In the genomic region with DNA sequence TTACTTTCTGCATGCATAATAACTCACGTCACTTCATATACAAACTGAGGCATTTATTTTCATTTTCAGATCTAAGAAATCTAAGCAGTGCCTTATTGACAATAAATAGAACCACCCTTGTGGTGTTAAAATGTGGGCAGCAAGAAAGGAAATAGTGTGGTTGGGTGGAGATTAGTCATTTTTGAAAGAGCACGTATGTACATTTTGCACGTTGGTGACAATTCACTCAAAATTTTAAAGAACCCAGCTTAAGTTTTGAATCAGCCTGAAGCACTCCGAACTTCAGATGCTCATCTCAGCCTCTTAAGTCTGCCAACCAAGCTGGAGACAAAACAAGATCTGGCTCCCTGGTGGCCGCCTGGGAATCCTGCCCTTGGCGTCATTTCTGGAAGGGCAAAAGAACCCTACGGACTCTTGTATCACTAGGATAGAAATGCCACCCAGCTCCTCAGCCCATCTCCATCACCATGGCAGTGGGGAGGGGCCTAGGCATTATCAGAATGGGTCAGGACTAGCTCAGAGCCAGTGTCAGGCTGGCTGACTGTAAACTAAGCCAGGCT, we compare ENCODE assay signal across 8 cellular contexts.
DNase-seq lines count a peak whose midpoint lies in the region; ATAC-seq, FAIRE-seq and TF ChIP-seq lines count a peak whose summit lies in the region.

No MANE protein-coding gene starts in this region.

- H2AFZ ChIP-seq in keratinocyte (ENCODE audit: control insufficient read depth, low read length), result peak overlapping the region; percentile 36
- H2AFZ ChIP-seq in smooth muscle cell (ENCODE audit: low read depth), result no peak overlapping the region

- peaks cover under 1% of the 10 kb centered on the region for H3K9me3 ChIP-seq in keratinocyte (ENCODE audit: control insufficient read depth, low read depth, low read length)
- H3K9me3 ChIP-seq in Peyer's patch, result no peaks in the 10 kb centered on the region
- no peaks in the 10 kb centered on the region for H3K9me3 ChIP-seq in smooth muscle cell (replicated peaks; ENCODE audit: low read depth)

- H3K9me1 ChIP-seq in keratinocyte (ENCODE audit: control insufficient read depth, extremely low read depth, insufficient read depth, low read length), result no peaks in the 10 kb centered on the region

- H3K9me3 Mint-ChIP-seq in activated CD4-positive, alpha-beta T cell treated with anti-CD3 and anti-CD28 coated beads, Interleukin-2, amount 10 ng/mL, durations not matched to agents 7 days and 5 days, result peaks cover 44% of the 10 kb centered on the region

- H3K9ac ChIP-seq in keratinocyte (ENCODE audit: control insufficient read depth, extremely low read depth, insufficient read depth, low read length) (no peak overlapping the region), smooth muscle cell (ENCODE audit: low read depth) (no peak overlapping the region)

- H3K36me3 ChIP-seq in keratinocyte (ENCODE audit: control insufficient read depth in 2 of 2, extremely low read depth in 1 of 2, insufficient read depth in 2 of 2, low read length in 2 of 2), result no peaks in the 10 kb centered on the region
- no peaks in the 10 kb centered on the region for H3K36me3 ChIP-seq in Peyer's patch
- H3K36me3 ChIP-seq in smooth muscle cell (ENCODE audit: low read depth), result no peaks in the 10 kb centered on the region

- no peaks in the 10 kb centered on the region for H3K27me3 Mint-ChIP-seq in activated CD4-positive, alpha-beta T cell treated with anti-CD3 and anti-CD28 coated beads, Interleukin-2, amount 10 ng/mL, durations not matched to agents 7 days and 5 days

- 78% methylated on average over 7 of the region's 7 CpGs for WGBS in smooth muscle cell (ENCODE audit: low lambda C conversion rate)

- POLR2A ChIA-PET in activated CD4-positive, alpha-beta T cell treated with anti-CD3 and anti-CD28 coated beads, Interleukin-2, amount 10 ng/mL, durations not matched to agents 7 days and 5 days (lab: Charles Lee), result interaction anchor here (0.6 to 1.1 kb wide), 3 partner anchors 17 to 332 kb away, joined by 3 to 4 read pairs (median 3); partner anchors contain the start of gene ETV6

- H3K27me3 ChIP-seq in keratinocyte (ENCODE audit: control insufficient read depth, extremely low read depth, insufficient read depth, low read length) (no peaks in the 10 kb centered on the region), Peyer's patch (no peaks in the 10 kb centered on the region), smooth muscle cell (ENCODE audit: low read depth) (no peaks in the 10 kb centered on the region)

- H3K4me3 ChIP-seq in keratinocyte (ENCODE audit: control insufficient read depth in 2 of 3, extremely low read depth in 1 of 3, insufficient read depth in 2 of 3, low read depth in 1 of 3, low read length in 3 of 3) (peak overlapping the region in 1 of 3 experiments; percentile 18), Peyer's patch (no peak overlapping the region), smooth muscle cell (no peak overlapping the region)

- H3K27ac ChIP-seq in keratinocyte (ENCODE audit: control insufficient read depth, insufficient read depth, low read length) (peak overlapping the region; percentile 19), Peyer's patch (no peak overlapping the region), smooth muscle cell (ENCODE audit: low read depth) (no peak overlapping the region)

- DNase-seq in activated CD4-positive, alpha-beta T cell treated with anti-CD3 and anti-CD28 coated beads, Interleukin-2, amount 10 ng/mL, durations not matched to agents 7 days and 5 days, result peak; percentile 79
- DNase-seq in keratinocyte (ENCODE audit: low read depth, low spot score) (no peak), midbrain (lab: John Stamatoyannopoulos, UW) (no peak), Peyer's patch (no peak), smooth muscle cell (lab: John Stamatoyannopoulos, UW; ENCODE audit: unreplicated experiment) (no peak), DMS79 (lab: John Stamatoyannopoulos, UW) (no peak)

- peak overlapping the region; percentile 96 for H3K27ac Mint-ChIP-seq in activated CD4-positive, alpha-beta T cell treated with anti-CD3 and anti-CD28 coated beads, Interleukin-2, amount 10 ng/mL, durations not matched to agents 7 days and 5 days

- peaks cover 62% of the 10 kb centered on the region for H3K4me1 Mint-ChIP-seq in activated CD4-positive, alpha-beta T cell treated with anti-CD3 and anti-CD28 coated beads, Interleukin-2, amount 10 ng/mL, durations not matched to agents 7 days and 5 days

- H3K36me3 Mint-ChIP-seq in activated CD4-positive, alpha-beta T cell treated with anti-CD3 and anti-CD28 coated beads, Interleukin-2, amount 10 ng/mL, durations not matched to agents 7 days and 5 days (ENCODE audit: low read depth), result peaks cover 55% of the 10 kb centered on the region

- CTCF ChIA-PET in activated CD4-positive, alpha-beta T cell treated with anti-CD3 and anti-CD28 coated beads, Interleukin-2, amount 10 ng/mL, durations not matched to agents 7 days and 5 days (lab: Charles Lee), result interaction anchor here (0.7 to 3.0 kb wide), 8 partner anchors 11 to 28 kb away, joined by 3 to 16 read pairs (median 4); no protein-coding TSS in a partner anchor

- no peaks in the 10 kb centered on the region for H3F3A ChIP-seq in smooth muscle cell (ENCODE audit: low read depth)

- H3K4me3 Mint-ChIP-seq in activated CD4-positive, alpha-beta T cell treated with anti-CD3 and anti-CD28 coated beads, Interleukin-2, amount 10 ng/mL, durations not matched to agents 7 days and 5 days, result peak overlapping the region; percentile 11

- dilution Hi-C loops in keratinocyte (cut with MboI; ENCODE audit: extremely low pct_ligation_motif_present, low sequenced_read_pairs), result no loop called here

- TF ChIP-seq POLR2A in Peyer's patch (IDR thresholded peaks at IDR 0.05), result no peak

- peak; percentile 55 for FAIRE-seq in keratinocyte (lab: Jason Lieb, UNC)

- ATAC-seq in GM19328 (IDR thresholded peaks at IDR 0.05; ENCODE audit: unreplicated experiment), result peak; percentile 74
- peak; percentile 89 for ATAC-seq in HG03159 (IDR thresholded peaks at IDR 0.05; ENCODE audit: unreplicated experiment)

- TF ChIP-seq CTCF in keratinocyte (optimal IDR thresholded peaks at IDR 0.05 in 1 of 3, IDR thresholded peaks at IDR 0.05 in 1 of 3, conservative IDR thresholded peaks at IDR 0.05 in 1 of 3; ENCODE audit: extremely low read depth in 1 of 3, insufficient read depth in 2 of 3, low read length in 3 of 3) (peak in 1 of 3 experiments; percentile 16), Peyer's patch (IDR thresholded peaks at IDR 0.05) (no peak), smooth muscle cell (IDR thresholded peaks at IDR 0.05; ENCODE audit: borderline replicate concordance, insufficient read depth, poor library complexity, severe bottlenecking) (no peak)

- H3K4me2 ChIP-seq in keratinocyte (ENCODE audit: control insufficient read depth, extremely low read depth, insufficient read depth, low read depth, low read length) (peak overlapping the region; percentile 59), smooth muscle cell (no peak overlapping the region)

- H4K20me1 ChIP-seq in keratinocyte (ENCODE audit: control insufficient read depth, extremely low read depth, insufficient read depth, low read length), result no peaks in the 10 kb centered on the region
- H4K20me1 ChIP-seq in smooth muscle cell (ENCODE audit: low read depth), result no peaks in the 10 kb centered on the region

- H3K4me1 ChIP-seq in keratinocyte (ENCODE audit: control insufficient read depth, extremely low read depth, insufficient read depth, low read length), result peaks cover 13% of the 10 kb centered on the region
- no peaks in the 10 kb centered on the region for H3K4me1 ChIP-seq in Peyer's patch
- no peaks in the 10 kb centered on the region for H3K4me1 ChIP-seq in smooth muscle cell (ENCODE audit: low read depth)

- no peaks in the 10 kb centered on the region for H3K79me2 ChIP-seq in keratinocyte (ENCODE audit: control insufficient read depth, insufficient read depth, low read length)
- H3K79me2 ChIP-seq in smooth muscle cell (ENCODE audit: low read depth), result no peaks in the 10 kb centered on the region
